In the genomic region with DNA sequence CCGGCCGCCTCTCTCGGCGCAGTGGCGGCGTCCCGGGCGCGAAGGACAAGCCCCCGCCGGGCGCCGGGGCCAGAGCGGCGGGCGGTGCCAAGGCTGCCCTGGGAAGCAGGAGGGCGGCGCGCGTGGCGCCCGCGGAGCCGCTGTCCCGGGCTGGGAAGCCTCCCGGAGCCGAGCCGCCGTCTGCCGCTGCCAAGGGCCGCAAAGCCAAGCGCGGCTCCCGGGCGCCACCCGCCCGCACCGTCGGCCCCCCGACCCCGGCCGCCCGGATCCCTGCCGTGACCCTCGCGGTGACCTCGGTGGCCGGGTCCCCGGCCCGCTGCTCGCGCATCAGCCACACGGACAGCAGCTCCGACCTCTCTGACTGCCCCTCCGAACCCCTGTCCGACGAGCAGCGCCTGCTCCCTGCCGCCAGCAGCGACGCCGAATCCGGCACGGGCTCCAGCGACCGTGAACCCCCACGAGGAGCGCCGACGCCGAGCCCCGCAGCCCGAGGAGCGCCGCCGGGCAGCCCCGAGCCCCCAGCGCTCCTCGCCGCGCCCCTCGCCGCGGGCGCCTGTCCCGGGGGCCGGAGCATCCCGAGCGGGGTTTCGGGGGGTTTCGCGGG, we compare ENCODE assay signal across 8 cellular contexts. TPM values are rescaled to one million over a fixed set of nuclear protein-coding genes. Genes with fewer than 3 reads are reported as not detected.
DNase-seq lines count a peak whose midpoint lies in the region; ATAC-seq and TF ChIP-seq lines count a peak whose summit lies in the region.

No MANE protein-coding gene starts in this region.

- TF ChIP-seq EP300 in upper lobe of left lung (IDR thresholded peaks at IDR 0.05): no peak

- H3K36me3 ChIP-seq in Loucy (ENCODE audit: insufficient read depth, low read length): no peaks in the 10 kb centered on the region
- no peaks in the 10 kb centered on the region for H3K36me3 ChIP-seq in mesendoderm (ENCODE audit: control insufficient read depth, insufficient read depth, low read length)
- H3K36me3 ChIP-seq in upper lobe of left lung: no peaks in the 10 kb centered on the region

- no peak overlapping the region for H2AFZ ChIP-seq in Loucy (ENCODE audit: low read length)

- no peak overlapping the region for H3K4me2 ChIP-seq in Loucy (ENCODE audit: low read depth, low read length, poor library complexity, severe bottlenecking)
- H3K4me2 ChIP-seq in mesendoderm (ENCODE audit: low read length): peak overlapping the region; percentile 51

- H4K8ac ChIP-seq in mesendoderm (ENCODE audit: low read depth, low read length): no peak overlapping the region

- H3F3A ChIP-seq in Loucy (ENCODE audit: low read depth): no peaks in the 10 kb centered on the region; the same call in none of the 2 replicates

- peaks cover 4% of the 10 kb centered on the region for H3K79me1 ChIP-seq in mesendoderm (ENCODE audit: low read length)

- H3K18ac ChIP-seq in mesendoderm (ENCODE audit: low read length): peak overlapping the region; percentile 86

- H3K27ac ChIP-seq in mesendoderm (ENCODE audit: low read depth, low read length) (peak overlapping the region; percentile 24), upper lobe of left lung (peak overlapping the region in 1 of 4 donors; percentile 86)

- no peaks in the 10 kb centered on the region for H3K27me3 ChIP-seq in Loucy (ENCODE audit: insufficient read depth, low read length, poor library complexity, severe bottlenecking)
- H3K27me3 ChIP-seq in mesendoderm (ENCODE audit: insufficient read depth, low read length, poor library complexity): no peaks in the 10 kb centered on the region
- H3K27me3 ChIP-seq in upper lobe of left lung: peaks cover 0 to 13% (median 10%) of the 10 kb centered on the region in 4 donors

- H3K4me3 ChIP-seq in Loucy (ENCODE audit: low read length, poor library complexity, severe bottlenecking) (peak overlapping the region; percentile 70), choroid plexus epithelial cell (ENCODE audit: low read depth, low read length) (peak overlapping the region; percentile 71), mesendoderm (ENCODE audit: low read length) (peak overlapping the region; percentile 62), upper lobe of left lung (peak overlapping the region; percentile 16 to 96 (median 74))

- TF ChIP-seq POLR2A in upper lobe of left lung (IDR thresholded peaks at IDR 0.05): no peak

- ATAC-seq in upper lobe of left lung (ENCODE audit: low FRiP score in 2 of 2): no peak

- peak overlapping the region; percentile 89 for H3K56ac ChIP-seq in mesendoderm (ENCODE audit: low read length)

- H3K23ac ChIP-seq in mesendoderm (ENCODE audit: low read length): no peak overlapping the region

- peaks cover 16% of the 10 kb centered on the region for H4K20me1 ChIP-seq in Loucy (ENCODE audit: insufficient read depth, low read length, poor library complexity, severe bottlenecking)

- peak overlapping the region; percentile 33 for H2BK120ac ChIP-seq in mesendoderm (ENCODE audit: low read depth, low read length)

- TF ChIP-seq CTCF in Loucy (conservative IDR thresholded peaks at IDR 0.05; ENCODE audit: low read length): no peak
- no peak for TF ChIP-seq CTCF in choroid plexus epithelial cell (conservative IDR thresholded peaks at IDR 0.05; ENCODE audit: low read depth, low read length)
- no peak for TF ChIP-seq CTCF in upper lobe of left lung (IDR thresholded peaks at IDR 0.05)

- peak; percentile 48 for DNase-seq in activated T-cell treated with anti-CD3 and anti-CD28 coated beads, Interleukin-2, amount 50 U/mL, for 1 hour
- DNase-seq in activated T-cell treated with anti-CD3 and anti-CD28 coated beads for 4 hours (no peak), choroid plexus epithelial cell (ENCODE audit: low read depth) (no peak), mesendoderm (peak; percentile 17), upper lobe of left lung (peak; percentile 20 to 90), occipital lobe (lab: John Stamatoyannopoulos, UW) (no peak)
- no peak for DNase-seq in NK-92 treated with Interleukin-12 subunit alpha and Interleukin-12 subunit beta, amount 100 ng/mL, for 24 hours (lab: John Stamatoyannopoulos, UW)

- H2AK5ac ChIP-seq in mesendoderm (ENCODE audit: low read length): no peak overlapping the region

- H2BK5ac ChIP-seq in mesendoderm (ENCODE audit: low read length): no peak overlapping the region

- H2BK15ac ChIP-seq in mesendoderm (replicated peaks; ENCODE audit: low read depth): no peak overlapping the region

- H3K9ac ChIP-seq in Loucy (ENCODE audit: low read depth, low read length, poor library complexity, severe bottlenecking): no peak overlapping the region
- peak overlapping the region; percentile 81 for H3K9ac ChIP-seq in mesendoderm (ENCODE audit: low read length)

- H3K79me2 ChIP-seq in Loucy (ENCODE audit: insufficient read depth, low read length) (peaks cover 27% of the 10 kb centered on the region; the same call in 1 of the 2 replicates), mesendoderm (ENCODE audit: control insufficient read depth, insufficient read depth, low read length) (peaks cover 33% of the 10 kb centered on the region)

- no peaks in the 10 kb centered on the region for H3K9me2 ChIP-seq in Loucy (replicated peaks; ENCODE audit: low read depth, low read length)

- no CpG with 5 or more reads among the region's 92 CpGs for WGBS in mesendoderm (ENCODE audit: extremely low coverage, insufficient coverage, low lambda C conversion rate)
- 1% methylated on average over 25 of the region's 92 CpGs; no CpG with 5 or more reads in 1 of the 2 donors for WGBS in upper lobe of left lung, 2 donors

- H3K9me3 ChIP-seq in Loucy (ENCODE audit: insufficient read depth, low read depth, low read length) (no peaks in the 10 kb centered on the region), upper lobe of left lung (no peaks in the 10 kb centered on the region)

- peaks cover 28% of the 10 kb centered on the region for H3K4me1 ChIP-seq in Loucy (ENCODE audit: insufficient read depth, low read length, poor library complexity, severe bottlenecking)
- H3K4me1 ChIP-seq in mesendoderm (ENCODE audit: control insufficient read depth, low read depth, low read length): peaks cover 3% of the 10 kb centered on the region
- H3K4me1 ChIP-seq in upper lobe of left lung: peaks cover 23 to 28% (median 26%) of the 10 kb centered on the region in 4 donors

- no peak overlapping the region for H4K5ac ChIP-seq in mesendoderm (ENCODE audit: low read length)

- H3K4ac ChIP-seq in mesendoderm (ENCODE audit: low read depth, low read length): peak overlapping the region; percentile 73

RNA-seq across cellular contexts. Expression of a gene that starts 0.7 kb away (rescaled TPM):
- 34.1 TPM for polyA plus RNA-seq in mesendoderm (2013, experiment 1 of 2)
- 35.6 TPM for polyA plus RNA-seq in mesendoderm (2013, experiment 2 of 2)
- total RNA-seq in upper lobe of left lung (10 to 100 TPM in 2 of 6 donors, 1 to 10 TPM in 4; 4.5 to 17.9 (median 8.1) TPM), occipital lobe (24.6 TPM)

Comparison
In these comparisons a context has a peak if more than half of its experiments do, and no peak if none do; other contexts are left out.
1. DNase-seq: peak in activated T-cell treated with anti-CD3 and anti-CD28 coated beads, Interleukin-2, amount 50 U/mL, for 1 hour (single experiment), mesendoderm (single experiment) and upper lobe of left lung (2 of 2); none in activated T-cell treated with anti-CD3 and anti-CD28 coated beads for 4 hours (single experiment), choroid plexus epithelial cell (single experiment), occipital lobe (single experiment) and NK-92 treated with Interleukin-12 subunit alpha and Interleukin-12 subunit beta, amount 100 ng/mL, for 24 hours (single experiment).
2. Peak in every context shown above with its lines, with median percentiles within 50 percentile points of each other: H3K4me3 ChIP-seq.